9 cellular contexts compared by ENCODE assay signal in genomic region chr2:29143657-29144056, GRCh38.
"Had no signal": no experiment of that assay in that cellular context is flagged by ENCODE, and none has a peak within 500 bp of the region (broad histone marks: within the 10 kb centered on the region; RNA-seq: fewer than 3 reads in every experiment).

No MANE protein-coding gene starts in this region.

- DNase-seq: GM23248, GOT3, H7, HFFc6, KBM-7 had no signal

- ATAC-seq: HCT116 had no signal

- H2AFZ ChIP-seq: GM23248 had no signal

- H3K27ac Mint-ChIP-seq: HFFc6, IgD-negative memory B cell had no signal

- H3K9ac ChIP-seq: GM23248, KMS-11 had no signal

- H3K27ac ChIP-seq: GM23248, KMS-11 had no signal

- H3K4me3 Mint-ChIP-seq: HFFc6, IgD-negative memory B cell had no signal

- H3K27me3 Mint-ChIP-seq: IgD-negative memory B cell had no signal

- H3K4me3 ChIP-seq: GM23248, HAP-1 had no signal

- H3K4me2 ChIP-seq: KMS-11 had no signal
